26 cellular contexts compared by ENCODE assay signal in genomic region chr16:57271867-57272495, GRCh38. TPM values are rescaled to one million over a fixed set of nuclear protein-coding genes. Genes with fewer than 3 reads are reported as not detected.
DNase-seq lines count a peak whose midpoint lies in the region; FAIRE-seq and TF ChIP-seq lines count a peak whose summit lies in the region.
"Had no signal": no experiment of that assay in that cellular context is flagged by ENCODE, and none has a peak within 500 bp of the region (broad histone marks: within the 10 kb centered on the region; RNA-seq: fewer than 3 reads in every experiment).

No MANE protein-coding gene starts in this region.

- H3K27ac Mint-ChIP-seq in CD8-positive, alpha-beta memory T cell = no peak overlapping the region
- H3K27ac Mint-ChIP-seq: activated naive CD8-positive, alpha-beta T cell treated with anti-CD3 and anti-CD28 coated beads, Interleukin-2, amount 50 U/mL, for 24 hours; HFFc6; memory B cell had no signal

- TF ChIP-seq POLR2A in stomach (IDR thresholded peaks at IDR 0.05) = no peak

- no peak for TF ChIP-seq EP300 in stomach (IDR thresholded peaks at IDR 0.05)

- H3K36me3 ChIP-seq in HEK293 (ENCODE audit: control insufficient read depth in 2 of 2, insufficient read depth in 1 of 2, low read length in 2 of 2) (no peaks in the 10 kb centered on the region), kidney (ENCODE audit: control insufficient read depth in 1 of 2, insufficient read depth in 2 of 2, low read length in 2 of 2) (no peaks in the 10 kb centered on the region), stomach (no peaks in the 10 kb centered on the region)
- no peaks in the 10 kb centered on the region for H3K36me3 ChIP-seq in CD8-positive, alpha-beta memory T cell (ENCODE audit: insufficient read depth, low read length)
- H3K36me3 ChIP-seq: neural progenitor cell, thyroid gland had no signal

- no peak overlapping the region for H3K27ac ChIP-seq in HEK293 (ENCODE audit: extremely low read depth, low read depth, low read length)
- H3K27ac ChIP-seq in kidney (ENCODE audit: low read depth in 2 of 2, low read length in 2 of 2) = no peak overlapping the region
- peak overlapping the region; percentile 49 to 92 (median 86) for H3K27ac ChIP-seq in stomach
- H3K27ac ChIP-seq in CD8-positive, alpha-beta memory T cell (ENCODE audit: low read depth, low read length) = no peak overlapping the region
- H3K27ac ChIP-seq: hepatocyte, neural progenitor cell, thyroid gland had no signal

- intact Hi-C loops in kidney (cut with DNase I) = no loop called here
- intact Hi-C loops in stomach (cut with DNase I; ENCODE audit: low total_unique reads) = no loop called here

- H3K4me1 Mint-ChIP-seq in CD8-positive, alpha-beta memory T cell = peaks cover 7 to 18% (median 18%) of the 10 kb centered on the region in 3 donors

- H3K4me3 Mint-ChIP-seq in CD8-positive, alpha-beta memory T cell = no peak overlapping the region
- H3K4me3 Mint-ChIP-seq: activated naive CD8-positive, alpha-beta T cell treated with anti-CD3 and anti-CD28 coated beads, Interleukin-2, amount 50 U/mL, for 24 hours; central memory CD8-positive, alpha-beta T cell; HFFc6; memory B cell; neural progenitor cell; stimulated activated naive B cell treated with anti-CD40 and anti-IgM and Interleukin-4, amounts not matched to agents 10 μg/mL and 1 μg/mL and 100 μg/mL, for 72 hours had no signal

- H3K4me1 ChIP-seq in HEK293 (ENCODE audit: control insufficient read depth, insufficient read depth, low read length) = no peaks in the 10 kb centered on the region
- H3K4me1 ChIP-seq in kidney (ENCODE audit: control insufficient read depth in 1 of 2, insufficient read depth in 1 of 2, low read depth in 1 of 2, low read length in 2 of 2) = peaks cover 14 to 25% of the 10 kb centered on the region in 2 donors
- H3K4me1 ChIP-seq in stomach = peaks cover 27 to 81% (median 48%) of the 10 kb centered on the region in 4 donors
- peaks cover 29% of the 10 kb centered on the region for H3K4me1 ChIP-seq in CD8-positive, alpha-beta memory T cell (ENCODE audit: insufficient read depth, low read length)

- FAIRE-seq in kidney (lab: Jason Lieb, UNC) = no peak
- FAIRE-seq: endothelial cell of umbilical vein, frontal cortex, small intestine had no signal

- H3K36me3 Mint-ChIP-seq in CD8-positive, alpha-beta memory T cell = no peaks in the 10 kb centered on the region
- H3K36me3 Mint-ChIP-seq: memory B cell; neural progenitor cell; stimulated activated naive B cell treated with anti-CD40 and anti-IgM and Interleukin-4, amounts not matched to agents 10 μg/mL and 1 μg/mL and 100 μg/mL, for 72 hours had no signal

- H3K9ac ChIP-seq in kidney (ENCODE audit: low read length in 2 of 2) = no peak overlapping the region
- H3K9ac ChIP-seq: neural progenitor cell had no signal

- TF ChIP-seq CTCF in HEK293 (tag by site-specific recombination; IDR thresholded peaks at IDR 0.05) (no peak), kidney (IDR thresholded peaks at IDR 0.05; ENCODE audit: borderline replicate concordance, extremely low read depth, insufficient read depth) (no peak), stomach (IDR thresholded peaks at IDR 0.05) (no peak)

- H3K9me3 Mint-ChIP-seq in CD8-positive, alpha-beta memory T cell = no peaks in the 10 kb centered on the region
- H3K9me3 Mint-ChIP-seq: activated naive CD8-positive, alpha-beta T cell treated with anti-CD3 and anti-CD28 coated beads, Interleukin-2, amount 50 U/mL, for 24 hours; central memory CD8-positive, alpha-beta T cell; HFFc6; memory B cell; neural progenitor cell; stimulated activated naive B cell treated with anti-CD40 and anti-IgM and Interleukin-4, amounts not matched to agents 10 μg/mL and 1 μg/mL and 100 μg/mL, for 72 hours had no signal

- no peaks in the 10 kb centered on the region for H3K27me3 Mint-ChIP-seq in CD8-positive, alpha-beta memory T cell
- H3K27me3 Mint-ChIP-seq: activated naive CD8-positive, alpha-beta T cell treated with anti-CD3 and anti-CD28 coated beads, Interleukin-2, amount 50 U/mL, for 24 hours; central memory CD8-positive, alpha-beta T cell; memory B cell had no signal

- no peaks in the 10 kb centered on the region for H3K27me3 ChIP-seq in stomach
- no peaks in the 10 kb centered on the region for H3K27me3 ChIP-seq in CD8-positive, alpha-beta memory T cell (ENCODE audit: insufficient read depth, low read length, poor library complexity, severe bottlenecking)
- H3K27me3 ChIP-seq: hepatocyte, neural progenitor cell, thyroid gland had no signal

- DNase-seq in D341Med (ENCODE audit: low spot score) (peak; percentile 5), kidney (peak; percentile 55), stomach (no peak), Kasumi-1 (lab: John Stamatoyannopoulos, UW) (no peak), GDM1 (lab: John Stamatoyannopoulos, UW) (no peak)
- no peak for DNase-seq in CD8-positive, alpha-beta memory T cell
- DNase-seq: activated CD4-positive, alpha-beta T cell treated with anti-CD3 and anti-CD28 coated beads for 48 hours; activated effector memory CD4-positive, alpha-beta T cell treated with Interleukin-2 at 50 U/mL for 16 hours; activated naive CD8-positive, alpha-beta T cell treated with anti-CD3 and anti-CD28 coated beads, Interleukin-2, amount 50 U/mL, for 24 hours; DMS53; HFFc6; NCI-H1048; NCI-H446; NCI-H748 treated with DMSO at 0.1 percent for 48 hours; SIG-M5; small intestine; stimulated activated naive B cell treated with anti-CD40 and anti-IgM and Interleukin-4, amounts not matched to agents 10 μg/mL and 1 μg/mL and 100 μg/mL, for 72 hours; T1000 had no signal

- CTCF ChIA-PET in HEK293 (lab: Yijun Ruan, JAX) = no interaction called here
- CTCF ChIA-PET in CD8-positive, alpha-beta memory T cell (lab: Charles Lee) = no interaction called here

- POLR2A ChIA-PET in HEK293 (lab: Yijun Ruan, JAX) = no interaction called here
- POLR2A ChIA-PET in CD8-positive, alpha-beta memory T cell (lab: Charles Lee) = no interaction called here

- H3K4me3 ChIP-seq in HEK293 (ENCODE audit: low read depth, low read length) (no peak overlapping the region), kidney (ENCODE audit: low read length in 2 of 2) (no peak overlapping the region), stomach (no peak overlapping the region)
- H3K4me3 ChIP-seq in CD8-positive, alpha-beta memory T cell (ENCODE audit: low read length) = no peak overlapping the region
- H3K4me3 ChIP-seq: hepatocyte, neural progenitor cell, thyroid gland had no signal

- WGBS in stomach, 5 donors = 82 to 95% (median 87%) methylated on average over 5 of the region's 5 CpGs

- no peaks in the 10 kb centered on the region for H3K9me3 ChIP-seq in HEK293 (ENCODE audit: control insufficient read depth, insufficient read depth, low read depth, low read length)
- no peaks in the 10 kb centered on the region for H3K9me3 ChIP-seq in kidney (ENCODE audit: control insufficient read depth in 1 of 2, low read length in 2 of 2)
- H3K9me3 ChIP-seq in stomach = no peaks in the 10 kb centered on the region
- H3K9me3 ChIP-seq in CD8-positive, alpha-beta memory T cell (ENCODE audit: low read length) = no peaks in the 10 kb centered on the region
- H3K9me3 ChIP-seq: thyroid gland had no signal

TF ChIP-seq in HEK293, 187 proteins besides CTCF, POLR2A, EP300 and RAD21:
- TF ChIP-seq ZNF580 (tag by site-specific recombination; IDR thresholded peaks at IDR 0.05) = 0 out of 2 replicates have a peak, but pooled peaks have one; percentile 33
- TF ChIP-seq ZSCAN16 (tag by site-specific recombination; IDR thresholded peaks at IDR 0.05) = no peak

RNA-seq across cellular contexts. Expression of gene PLLP, which starts 12.5 kb away (rescaled TPM):
- total RNA-seq in kidney (64.4 TPM), stomach (100 to 1,000 TPM in 2 of 5 donors, 10 to 100 TPM in 3; 27.4 to 190 (median 59.1) TPM)
- polyA plus RNA-seq in kidney (ENCODE audit: insufficient read depth, low read depth, low replicate concordance) (83.8 TPM), stomach (10 to 100 TPM; 39.0 to 46.6 (median 43.7) TPM)
- under 1 TPM in 1 of 2 experiments, not detected in 1; 0.49 TPM for total RNA-seq in CD8-positive, alpha-beta memory T cell
- polyA plus RNA-seq in CD8-positive, alpha-beta memory T cell = 0.72 TPM
- total RNA-seq: HFFc6 had no signal

RNA-seq across cellular contexts. Expression of gene ARL2BP, which starts 26.9 kb away (rescaled TPM):
- total RNA-seq in kidney = 61.5 TPM
- polyA plus RNA-seq in kidney (ENCODE audit: insufficient read depth, low read depth, low replicate concordance) = 53.9 TPM
- 10 to 100 TPM; 15.6 to 61.6 (median 46.7) TPM for total RNA-seq in stomach
- polyA plus RNA-seq in stomach = 10 to 100 TPM; 24.0 to 46.6 (median 39.8) TPM
- total RNA-seq in CD8-positive, alpha-beta memory T cell = 10 to 100 TPM; 29.9 to 30.1 TPM
- polyA plus RNA-seq in CD8-positive, alpha-beta memory T cell = 112 TPM

Comparison
In these comparisons a context has a peak if more than half of its experiments do, and no peak if none do; other contexts are left out.
1. DNase-seq: peak in D341Med (single experiment) and kidney (single experiment); none in stomach (single experiment), Kasumi-1 (0 of 2), CD8-positive, alpha-beta memory T cell (0 of 5) and GDM1 (single experiment).
2. H3K27ac ChIP-seq: peak in stomach (5 of 5); none in HEK293 (single experiment), kidney (0 of 2) and CD8-positive, alpha-beta memory T cell (single experiment).
3. RNA of gene PLLP, which starts 12.5 kb away (total RNA-seq): 64.4 TPM in kidney (single experiment) and 27.4 to 190 TPM in stomach; 0.49 TPM in CD8-positive, alpha-beta memory T cell; every median in the first group is over 10 times any median in the second.